ENCODE assay signal across 8 cellular contexts in the genomic region with DNA sequence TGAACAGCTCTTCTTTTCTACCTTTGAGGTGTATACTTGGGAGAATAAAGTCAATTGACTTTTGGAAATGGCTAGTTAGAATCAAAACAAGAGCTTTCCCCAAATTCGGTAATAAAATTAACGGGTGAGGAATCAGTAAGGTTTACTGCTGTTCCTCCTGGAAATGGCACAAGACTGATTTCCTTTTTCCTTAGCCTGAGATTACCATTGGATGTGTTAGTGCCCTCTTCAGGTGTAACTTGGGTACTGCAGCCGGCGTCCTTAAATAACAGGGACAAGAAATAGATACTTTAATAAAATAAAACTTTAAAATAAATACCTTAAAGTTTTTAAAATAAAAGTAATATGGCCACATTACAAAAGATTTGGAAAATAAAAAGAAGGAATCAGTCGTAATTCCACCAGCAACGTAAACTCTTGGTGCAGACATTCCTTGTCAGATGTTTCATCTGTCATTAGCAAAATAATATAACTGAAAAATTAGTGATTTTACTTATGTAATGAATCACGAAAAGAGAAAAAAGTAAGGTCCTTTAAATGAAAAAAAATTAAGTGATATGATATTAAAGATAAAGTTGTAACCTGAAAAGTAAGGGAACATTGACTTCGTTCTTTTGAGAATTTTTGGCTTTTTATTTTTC. TPM values are rescaled to one million over a fixed set of nuclear protein-coding genes. Genes with fewer than 3 reads are reported as not detected.
DNase-seq lines count a peak whose midpoint lies in the region; ATAC-seq and TF ChIP-seq lines count a peak whose summit lies in the region.

No MANE protein-coding gene starts in this region.

- DNase-seq in GM04504 (ENCODE audit: low read depth) (peak; percentile 49), NCI-H1417 (lab: John Stamatoyannopoulos, UW) (peak; percentile 59 to 86 (median 82)), T-helper 2 cell (peak; percentile 20 to 54 (median 37)), ascending aorta (ENCODE audit: low spot score in 2 of 2) (peak in 1 of 2 donors; percentile 89), hypothalamus (lab: John Stamatoyannopoulos, UW) (peak in 34 of 51 donors; percentile 1 to 76 (median 40))
- DNase-seq in stimulated activated CD4-positive, alpha-beta T cell treated with anti-CD3 and anti-CD28 coated beads, Interleukin-12 subunit alpha, Interleukin-12 subunit beta, amount 100 ng/mL, for 24 hours (ENCODE audit: low read depth in 2 of 2): peak; percentile 28 to 69

- peak overlapping the region; percentile 3 to 64 for H3K27ac ChIP-seq in ascending aorta

- TF ChIP-seq POLR2A in GM18505 (IDR thresholded peaks at IDR 0.05; ENCODE audit: borderline replicate concordance, extremely low read depth, insufficient read depth, insufficient read length): no peak

- no peaks in the 10 kb centered on the region for H3K36me3 ChIP-seq in ascending aorta

- H3K27me3 ChIP-seq in ascending aorta: no peaks in the 10 kb centered on the region

- H3K4me3 ChIP-seq in ascending aorta: no peak overlapping the region

- intact Hi-C loops in ascending aorta (cut with DNase I): loop anchor here (1.0 to 2.0 kb wide), 3 partner anchors 58 to 260 kb away; a partner anchor contains a TSS

- no peaks in the 10 kb centered on the region for H3K9me3 ChIP-seq in ascending aorta

- no peak for ATAC-seq in HG03135 (IDR thresholded peaks at IDR 0.05; ENCODE audit: unreplicated experiment)
- ATAC-seq in GM18505 (IDR thresholded peaks at IDR 0.05; ENCODE audit: unreplicated experiment): no peak

- no peaks in the 10 kb centered on the region for H3K4me1 ChIP-seq in ascending aorta

- peak; percentile 73 to 98 (median 96) for TF ChIP-seq CTCF in ascending aorta (IDR thresholded peaks at IDR 0.05)

RNA-seq across cellular contexts. Expression of a gene that starts 29.7 kb away (rescaled TPM):
- 34.7 TPM for total RNA-seq in ascending aorta

RNA-seq across cellular contexts. Expression of a gene that starts 57.5 kb away (rescaled TPM):
- total RNA-seq in ascending aorta: 49.5 TPM
